ENCODE assay signal across 1 cellular context in genomic region chr1:120176092-120176855, GRCh38.
TF ChIP-seq lines count a peak whose summit lies in the region.

Gene SEC22B, minus strand, starts transcription at chr1:120176520. Its CDS starts 139 bp downstream, at chr1:120176381.

TF ChIP-seq in K562, 482 proteins besides CTCF, POLR2A, EP300 and RAD21 (continued from another document and continues in another):
- TF ChIP-seq RUNX1 (IDR thresholded peaks at IDR 0.05; ENCODE audit: low read depth) (no peak), HDAC2 (IDR thresholded peaks at IDR 0.05) (peak; percentile 77), NELFE (IDR thresholded peaks at IDR 0.05; ENCODE audit: insufficient read depth, insufficient read length) (no peak), MTA1 (IDR thresholded peaks at IDR 0.05; ENCODE audit: borderline replicate concordance) (no peak; the same call in 1 of the 2 replicates), ESRRA (IDR thresholded peaks at IDR 0.05; ENCODE audit: borderline replicate concordance, low read depth) (peak; percentile 79; the same call in 1 of the 2 replicates), HLTF (IDR thresholded peaks at IDR 0.05) (peak; percentile 73; the same call in 1 of the 2 replicates), SNAPC5 (CRISPR knock-in tag; IDR thresholded peaks at IDR 0.05) (no peak), ZC3H8 (IDR thresholded peaks at IDR 0.05) (peak; percentile 79; the same call in 1 of the 2 replicates), ZNF79 (CRISPR knock-in tag; IDR thresholded peaks at IDR 0.05; ENCODE audit: low read depth) (no peak), ZNF12 (CRISPR knock-in tag; IDR thresholded peaks at IDR 0.05) (no peak), ZSCAN32 (CRISPR knock-in tag; IDR thresholded peaks at IDR 0.05) (no peak), ZNF507 (tag; conservative IDR thresholded peaks at IDR 0.05) (no peak), RBM39 (optimal IDR thresholded peaks at IDR 0.05; ENCODE audit: low read depth, low read length) (peak; percentile 98), TCFL5 (CRISPR knock-in tag; conservative IDR thresholded peaks at IDR 0.05) (no peak), HEY1 (CRISPR knock-in tag; IDR thresholded peaks at IDR 0.05; ENCODE audit: borderline replicate concordance) (no peak), SRSF9 (IDR thresholded peaks at IDR 0.05; ENCODE audit: borderline replicate concordance, low read depth, low read length) (no peak), CEBPG (CRISPR knock-in tag; IDR thresholded peaks at IDR 0.05) (no peak), CEBPG (tag; conservative IDR thresholded peaks at IDR 0.05 in 1 of 2, IDR thresholded peaks at IDR 0.05 in 1 of 2) (no peak; a peak in 1 of 4 replicates), ELF1 (tag; IDR thresholded peaks at IDR 0.05) (peak; percentile 92), NR2C1 (IDR thresholded peaks at IDR 0.05) (peak; percentile 70), NR2C1 (tag; IDR thresholded peaks at IDR 0.05) (peak; percentile 83), NUFIP1 (IDR thresholded peaks at IDR 0.05; ENCODE audit: partially characterized antibody) (peak; percentile 88), RNF2 (IDR thresholded peaks at IDR 0.05) (peak; percentile 65; the same call in 1 of the 2 replicates), TRIM25 (IDR thresholded peaks at IDR 0.05; ENCODE audit: borderline replicate concordance) (no peak), SMAD3 (CRISPR knock-in tag; conservative IDR thresholded peaks at IDR 0.05) (peak; percentile 63; the same call in 1 of the 2 replicates), FOXM1 (IDR thresholded peaks at IDR 0.05; ENCODE audit: low read depth) (peak; percentile 92), FOXM1 (CRISPR knock-in tag; IDR thresholded peaks at IDR 0.05; ENCODE audit: low read depth) (no peak), HNRNPLL (IDR thresholded peaks at IDR 0.05; ENCODE audit: low read depth, low read length, poor library complexity, severe bottlenecking) (peak; percentile 100), ARID4B (CRISPR knock-in tag; IDR thresholded peaks at IDR 0.05) (no peak), EGR1 (conservative IDR thresholded peaks at IDR 0.05) (no peak), MCM5 (IDR thresholded peaks at IDR 0.05; ENCODE audit: low read depth) (no peak), GATA2 (CRISPR knock-in tag; IDR thresholded peaks at IDR 0.05) (no peak), MYNN (IDR thresholded peaks at IDR 0.05) (peak; percentile 68; the same call in 1 of the 2 replicates), MYNN (CRISPR knock-in tag; IDR thresholded peaks at IDR 0.05) (no peak), FUS (optimal IDR thresholded peaks at IDR 0.05; ENCODE audit: low read depth, low read length) (no peak), ZNF717 (CRISPR knock-in tag; IDR thresholded peaks at IDR 0.05) (no peak), ZNF24 (IDR thresholded peaks at IDR 0.05) (peak; percentile 89), NFE2L1 (tag; IDR thresholded peaks at IDR 0.05; ENCODE audit: borderline replicate concordance, low read depth) (no peak), RBFOX2 (IDR thresholded peaks at IDR 0.05; ENCODE audit: low read depth, low read length) (peak; percentile 96), HMGXB4 (CRISPR knock-in tag; IDR thresholded peaks at IDR 0.05) (peak; percentile 70; the same call in 1 of the 2 replicates), POLR2H (tag; IDR thresholded peaks at IDR 0.05; ENCODE audit: low read depth) (peak; percentile 90), POLR2AphosphoS5 (IDR thresholded peaks at IDR 0.05; ENCODE audit: control insufficient read depth, insufficient read depth, low read depth, low read length) (peak; percentile 97), DIDO1 (tag; IDR thresholded peaks at IDR 0.05; ENCODE audit: low read depth) (peak; percentile 98), STAG1 (CRISPR knock-in tag; IDR thresholded peaks at IDR 0.05; ENCODE audit: borderline replicate concordance) (0 out of 2 replicates have a peak, but pooled peaks have one; percentile 17), ZNF274 (IDR thresholded peaks at IDR 0.05; ENCODE audit: borderline replicate concordance, low read depth, low read length) (no peak), CBX5 (IDR thresholded peaks at IDR 0.05; ENCODE audit: borderline replicate concordance, low read depth) (0 out of 2 replicates have a peak, but pooled peaks have one; percentile 37), NFIX (CRISPR knock-in tag; IDR thresholded peaks at IDR 0.05; ENCODE audit: low read depth) (no peak), FOXJ2 (tag; IDR thresholded peaks at IDR 0.05) (peak; percentile 68; the same call in 1 of the 2 replicates)
- TF ChIP-seq, protein P1, sequence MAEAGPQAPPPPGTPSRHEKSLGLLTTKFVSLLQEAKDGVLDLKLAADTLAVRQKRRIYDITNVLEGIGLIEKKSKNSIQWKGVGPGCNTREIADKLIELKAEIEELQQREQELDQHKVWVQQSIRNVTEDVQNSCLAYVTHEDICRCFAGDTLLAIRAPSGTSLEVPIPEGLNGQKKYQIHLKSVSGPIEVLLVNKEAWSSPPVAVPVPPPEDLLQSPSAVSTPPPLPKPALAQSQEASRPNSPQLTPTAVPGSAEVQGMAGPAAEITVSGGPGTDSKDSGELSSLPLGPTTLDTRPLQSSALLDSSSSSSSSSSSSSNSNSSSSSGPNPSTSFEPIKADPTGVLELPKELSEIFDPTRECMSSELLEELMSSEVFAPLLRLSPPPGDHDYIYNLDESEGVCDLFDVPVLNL (CRISPR knock-in tag; IDR thresholded peaks at IDR 0.05; ENCODE audit: low read depth): 0 out of 2 replicates have a peak, but pooled peaks have one; percentile 60
- TF ChIP-seq, protein P2, sequence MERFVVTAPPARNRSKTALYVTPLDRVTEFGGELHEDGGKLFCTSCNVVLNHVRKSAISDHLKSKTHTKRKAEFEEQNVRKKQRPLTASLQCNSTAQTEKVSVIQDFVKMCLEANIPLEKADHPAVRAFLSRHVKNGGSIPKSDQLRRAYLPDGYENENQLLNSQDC (CRISPR knock-in tag; IDR thresholded peaks at IDR 0.05): 0 out of 2 replicates have a peak, but pooled peaks have one; percentile 56
- TF ChIP-seq, protein P3, sequence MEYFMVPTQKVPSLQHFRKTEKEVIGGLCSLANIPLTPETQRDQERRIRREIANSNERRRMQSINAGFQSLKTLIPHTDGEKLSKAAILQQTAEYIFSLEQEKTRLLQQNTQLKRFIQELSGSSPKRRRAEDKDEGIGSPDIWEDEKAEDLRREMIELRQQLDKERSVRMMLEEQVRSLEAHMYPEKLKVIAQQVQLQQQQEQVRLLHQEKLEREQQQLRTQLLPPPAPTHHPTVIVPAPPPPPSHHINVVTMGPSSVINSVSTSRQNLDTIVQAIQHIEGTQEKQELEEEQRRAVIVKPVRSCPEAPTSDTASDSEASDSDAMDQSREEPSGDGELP (CRISPR knock-in tag; IDR thresholded peaks at IDR 0.05; ENCODE audit: borderline replicate concordance): peak; percentile 98
- TF ChIP-seq, protein P4, sequence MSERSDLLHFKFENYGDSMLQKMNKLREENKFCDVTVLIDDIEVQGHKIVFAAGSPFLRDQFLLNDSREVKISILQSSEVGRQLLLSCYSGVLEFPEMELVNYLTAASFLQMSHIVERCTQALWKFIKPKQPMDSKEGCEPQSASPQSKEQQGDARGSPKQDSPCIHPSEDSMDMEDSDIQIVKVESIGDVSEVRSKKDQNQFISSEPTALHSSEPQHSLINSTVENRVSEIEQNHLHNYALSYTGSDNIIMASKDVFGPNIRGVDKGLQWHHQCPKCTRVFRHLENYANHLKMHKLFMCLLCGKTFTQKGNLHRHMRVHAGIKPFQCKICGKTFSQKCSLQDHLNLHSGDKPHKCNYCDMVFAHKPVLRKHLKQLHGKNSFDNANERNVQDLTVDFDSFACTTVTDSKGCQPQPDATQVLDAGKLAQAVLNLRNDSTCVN (CRISPR knock-in tag; IDR thresholded peaks at IDR 0.05): 0 out of 2 replicates have a peak, but pooled peaks have one; percentile 42
- TF ChIP-seq, protein P5, sequence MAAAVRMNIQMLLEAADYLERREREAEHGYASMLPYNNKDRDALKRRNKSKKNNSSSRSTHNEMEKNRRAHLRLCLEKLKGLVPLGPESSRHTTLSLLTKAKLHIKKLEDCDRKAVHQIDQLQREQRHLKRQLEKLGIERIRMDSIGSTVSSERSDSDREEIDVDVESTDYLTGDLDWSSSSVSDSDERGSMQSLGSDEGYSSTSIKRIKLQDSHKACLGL (CRISPR knock-in tag; IDR thresholded peaks at IDR 0.05; ENCODE audit: borderline replicate concordance, poor library complexity, severe bottlenecking): no peak
- TF ChIP-seq, protein P6, sequence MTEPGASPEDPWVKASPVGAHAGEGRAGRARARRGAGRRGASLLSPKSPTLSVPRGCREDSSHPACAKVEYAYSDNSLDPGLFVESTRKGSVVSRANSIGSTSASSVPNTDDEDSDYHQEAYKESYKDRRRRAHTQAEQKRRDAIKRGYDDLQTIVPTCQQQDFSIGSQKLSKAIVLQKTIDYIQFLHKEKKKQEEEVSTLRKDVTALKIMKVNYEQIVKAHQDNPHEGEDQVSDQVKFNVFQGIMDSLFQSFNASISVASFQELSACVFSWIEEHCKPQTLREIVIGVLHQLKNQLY (CRISPR knock-in tag; conservative IDR thresholded peaks at IDR 0.05): no peak
- TF ChIP-seq, protein P7, sequence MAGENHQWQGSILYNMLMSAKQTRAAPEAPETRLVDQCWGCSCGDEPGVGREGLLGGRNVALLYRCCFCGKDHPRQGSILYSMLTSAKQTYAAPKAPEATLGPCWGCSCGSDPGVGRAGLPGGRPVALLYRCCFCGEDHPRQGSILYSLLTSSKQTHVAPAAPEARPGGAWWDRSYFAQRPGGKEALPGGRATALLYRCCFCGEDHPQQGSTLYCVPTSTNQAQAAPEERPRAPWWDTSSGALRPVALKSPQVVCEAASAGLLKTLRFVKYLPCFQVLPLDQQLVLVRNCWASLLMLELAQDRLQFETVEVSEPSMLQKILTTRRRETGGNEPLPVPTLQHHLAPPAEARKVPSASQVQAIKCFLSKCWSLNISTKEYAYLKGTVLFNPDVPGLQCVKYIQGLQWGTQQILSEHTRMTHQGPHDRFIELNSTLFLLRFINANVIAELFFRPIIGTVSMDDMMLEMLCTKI (IDR thresholded peaks at IDR 0.05; ENCODE audit: partially characterized antibody): no peak
